In genomic region chr20:61585764-61586163, GRCh38 we compare ENCODE assay signal across 6 cellular contexts.
"Had no signal": no experiment of that assay in that cellular context is flagged by ENCODE, and none has a peak within 500 bp of the region (broad histone marks: within the 10 kb centered on the region; RNA-seq: fewer than 3 reads in every experiment).

No MANE protein-coding gene starts in this region.

- H3K4me3 ChIP-seq: GM23338, HAP-1 had no signal

- H3K27me3 Mint-ChIP-seq: IgD-negative memory B cell had no signal

- H3K9me3 Mint-ChIP-seq: GM23338 had no signal

- H3K4me2 ChIP-seq: GM23338 had no signal

- H3K36me3 ChIP-seq: HAP-1 had no signal

- H3K4me1 Mint-ChIP-seq: IgD-negative memory B cell had no signal

- H3K9me3 ChIP-seq: HAP-1 had no signal

- H3K4me3 Mint-ChIP-seq: GM23338, IgD-negative memory B cell had no signal

- H3K27ac Mint-ChIP-seq: GM23338, IgD-negative memory B cell had no signal

- DNase-seq: H7, KG1 had no signal

- H3K4me1 ChIP-seq: HAP-1 had no signal

- H2AFZ ChIP-seq: GM23338 had no signal

- ATAC-seq: GM23338, HCT116 had no signal
